ENCODE assay signal across 2 cellular contexts in the genomic region with DNA sequence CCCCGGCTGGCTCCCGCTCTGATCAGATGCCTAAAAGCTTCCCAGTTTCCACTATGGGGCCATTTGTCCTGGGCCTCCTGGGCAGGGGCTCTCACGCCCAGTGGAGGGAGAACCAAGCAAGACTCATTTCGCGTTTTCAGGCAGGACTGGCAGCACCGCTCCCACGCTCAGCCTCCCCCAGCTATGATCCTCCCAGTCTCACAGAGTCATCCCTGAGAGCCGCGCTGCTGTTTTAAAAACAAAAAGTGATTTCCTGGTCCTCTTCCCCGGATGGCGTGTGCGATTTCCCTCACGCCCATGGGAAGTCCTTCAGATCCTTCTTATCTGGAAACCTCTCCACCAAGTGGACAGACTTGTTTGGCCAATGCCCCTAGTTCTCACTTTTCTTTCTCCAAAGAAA.
TF ChIP-seq lines count a peak whose summit lies in the region.

TSS of gene ADGRF5 (minus strand) at position 208 of the 400 bp plus-strand sequence. CDS start 15,176 bp downstream, outside the sequence.

TF ChIP-seq in SK-N-SH, 30 proteins besides CTCF, POLR2A, EP300 and RAD21:
- TF ChIP-seq ELF1 (IDR thresholded peaks at IDR 0.05) (no peak), TEAD4 (IDR thresholded peaks at IDR 0.05; ENCODE audit: borderline replicate concordance, insufficient read depth) (no peak), POLR2AphosphoS5 (IDR thresholded peaks at IDR 0.05; ENCODE audit: low read depth, low read length) (no peak), REST (IDR thresholded peaks at IDR 0.05; ENCODE audit: low read depth, low read length) (no peak), NFIC (IDR thresholded peaks at IDR 0.05; ENCODE audit: borderline replicate concordance) (no peak), MAX (IDR thresholded peaks at IDR 0.05; ENCODE audit: low read depth) (no peak), USF1 (IDR thresholded peaks at IDR 0.05; ENCODE audit: borderline replicate concordance, low read depth) (no peak), GATA2 (CRISPR knock-in tag; IDR thresholded peaks at IDR 0.05) (no peak), YY1 (IDR thresholded peaks at IDR 0.05; ENCODE audit: low read depth) (no peak), RCOR1 (IDR thresholded peaks at IDR 0.05; ENCODE audit: low read length) (no peak), TAF1 (IDR thresholded peaks at IDR 0.05; ENCODE audit: borderline replicate concordance, low read depth, low read length) (no peak), FOXM1 (IDR thresholded peaks at IDR 0.05; ENCODE audit: low read depth) (no peak), USF2 (IDR thresholded peaks at IDR 0.05; ENCODE audit: borderline replicate concordance, low read depth, low read length) (no peak), RXRA (IDR thresholded peaks at IDR 0.05; ENCODE audit: borderline replicate concordance, low read depth) (no peak), RFX5 (IDR thresholded peaks at IDR 0.05; ENCODE audit: low read length) (no peak), TCF12 (IDR thresholded peaks at IDR 0.05) (no peak), SIN3A (IDR thresholded peaks at IDR 0.05; ENCODE audit: borderline replicate concordance, low read depth, low read length) (no peak)
- TF ChIP-seq, protein P1, sequence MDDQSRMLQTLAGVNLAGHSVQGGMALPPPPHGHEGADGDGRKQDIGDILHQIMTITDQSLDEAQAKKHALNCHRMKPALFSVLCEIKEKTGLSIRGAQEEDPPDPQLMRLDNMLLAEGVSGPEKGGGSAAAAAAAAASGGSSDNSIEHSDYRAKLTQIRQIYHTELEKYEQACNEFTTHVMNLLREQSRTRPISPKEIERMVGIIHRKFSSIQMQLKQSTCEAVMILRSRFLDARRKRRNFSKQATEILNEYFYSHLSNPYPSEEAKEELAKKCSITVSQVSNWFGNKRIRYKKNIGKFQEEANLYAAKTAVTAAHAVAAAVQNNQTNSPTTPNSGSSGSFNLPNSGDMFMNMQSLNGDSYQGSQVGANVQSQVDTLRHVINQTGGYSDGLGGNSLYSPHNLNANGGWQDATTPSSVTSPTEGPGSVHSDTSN (IDR thresholded peaks at IDR 0.05): no peak
- TF ChIP-seq, protein P2, sequence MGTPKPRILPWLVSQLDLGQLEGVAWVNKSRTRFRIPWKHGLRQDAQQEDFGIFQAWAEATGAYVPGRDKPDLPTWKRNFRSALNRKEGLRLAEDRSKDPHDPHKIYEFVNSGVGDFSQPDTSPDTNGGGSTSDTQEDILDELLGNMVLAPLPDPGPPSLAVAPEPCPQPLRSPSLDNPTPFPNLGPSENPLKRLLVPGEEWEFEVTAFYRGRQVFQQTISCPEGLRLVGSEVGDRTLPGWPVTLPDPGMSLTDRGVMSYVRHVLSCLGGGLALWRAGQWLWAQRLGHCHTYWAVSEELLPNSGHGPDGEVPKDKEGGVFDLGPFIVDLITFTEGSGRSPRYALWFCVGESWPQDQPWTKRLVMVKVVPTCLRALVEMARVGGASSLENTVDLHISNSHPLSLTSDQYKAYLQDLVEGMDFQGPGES (IDR thresholded peaks at IDR 0.05; ENCODE audit: low read depth, low read length): no peak

TF ChIP-seq in SK-N-SH treated with all-trans-retinoic acid at 6 μM for 48 hours, 23 proteins besides CTCF, POLR2A, EP300 and RAD21:
- TF ChIP-seq SNAI2 (CRISPR knock-in tag; IDR thresholded peaks at IDR 0.05): no peak
- no peak for TF ChIP-seq TSHZ2 (CRISPR knock-in tag; IDR thresholded peaks at IDR 0.05)
- TF ChIP-seq PPARA (CRISPR knock-in tag; IDR thresholded peaks at IDR 0.05; ENCODE audit: borderline replicate concordance): no peak
- no peak for TF ChIP-seq OSR1 (CRISPR knock-in tag; IDR thresholded peaks at IDR 0.05)
- TF ChIP-seq ISL1 (CRISPR knock-in tag; IDR thresholded peaks at IDR 0.05): no peak
- no peak for TF ChIP-seq ZFP30 (CRISPR knock-in tag; IDR thresholded peaks at IDR 0.05)
- no peak for TF ChIP-seq GLIS3 (CRISPR knock-in tag; IDR thresholded peaks at IDR 0.05)
